In the genomic region with DNA sequence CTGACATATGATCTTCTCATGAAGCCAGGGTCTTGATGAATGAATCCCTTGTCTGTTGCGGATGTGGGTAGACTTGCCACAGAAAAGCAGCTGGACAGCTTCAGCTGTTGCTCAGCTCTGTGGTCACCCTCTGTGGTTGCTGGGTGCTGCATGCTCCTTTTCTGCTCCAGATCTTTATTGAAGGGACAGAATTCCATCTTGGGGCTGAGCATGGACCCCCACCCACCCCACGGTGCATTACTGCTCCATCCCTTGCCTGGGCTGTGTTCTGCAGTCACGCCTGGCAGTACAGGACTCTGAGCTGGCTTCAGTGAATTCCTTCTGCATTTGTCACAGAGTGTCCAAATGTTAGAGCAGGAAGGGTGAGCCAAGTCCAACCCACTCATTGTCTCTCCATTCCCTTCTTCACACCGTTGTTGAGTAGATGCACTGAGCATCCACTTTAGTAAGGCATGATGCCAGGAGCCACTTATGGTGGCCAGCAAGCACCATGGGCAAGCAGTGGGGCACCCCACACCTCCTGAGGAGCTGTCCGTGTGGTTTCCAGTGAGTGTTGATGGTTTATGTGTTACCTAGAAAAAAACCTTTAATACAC, we compare ENCODE assay signal across 8 cellular contexts. TPM values are rescaled to one million over a fixed set of nuclear protein-coding genes. Genes with fewer than 3 reads are reported as not detected.
DNase-seq lines count a peak whose midpoint lies in the region; ATAC-seq, FAIRE-seq and TF ChIP-seq lines count a peak whose summit lies in the region.
"Had no signal": no experiment of that assay in that cellular context is flagged by ENCODE, and none has a peak within 500 bp of the region (broad histone marks: within the 10 kb centered on the region; RNA-seq: fewer than 3 reads in every experiment).

No MANE protein-coding gene starts in this region.

- TF ChIP-seq CTCF in HFF-Myc (IDR thresholded peaks at IDR 0.05; ENCODE audit: low read depth, low read length, missing control alignments) (no peak), RWPE2 (IDR thresholded peaks at IDR 0.05; ENCODE audit: poor library complexity, severe bottlenecking) (no peak)

- H3K36me3 ChIP-seq in RWPE2 (ENCODE audit: low read depth) (no peaks in the 10 kb centered on the region), small intestine (ENCODE audit: control insufficient read depth in 2 of 2, insufficient read depth in 2 of 2, low read length in 2 of 2) (no peaks in the 10 kb centered on the region)

- 42 to 58% (median 45%) methylated on average over 5 of the region's 5 CpGs for WGBS in small intestine, 3 donors

- H3K27me3 ChIP-seq in RWPE2 (ENCODE audit: insufficient read depth, poor library complexity, severe bottlenecking) (no peaks in the 10 kb centered on the region), small intestine (ENCODE audit: control insufficient read depth in 2 of 2, insufficient read depth in 2 of 2, low read length in 2 of 2) (no peaks in the 10 kb centered on the region)

- ATAC-seq in RWPE2 (ENCODE audit: low read depth) (peak; percentile 99), left lobe of liver (no peak)
- ATAC-seq: K562 had no signal

- peaks cover 29% of the 10 kb centered on the region for H3K4me1 ChIP-seq in RWPE2 (ENCODE audit: insufficient read depth, poor library complexity, severe bottlenecking)
- no peaks in the 10 kb centered on the region for H3K4me1 ChIP-seq in small intestine (ENCODE audit: control insufficient read depth in 2 of 2, insufficient read depth in 1 of 2, low read depth in 1 of 2, low read length in 1 of 2)

- peak; percentile 57 for DNase-seq in HFF-Myc (ENCODE audit: extremely low read depth, low read depth)
- DNase-seq in RWPE2 (ENCODE audit: low spot score): peak; percentile 77
- DNase-seq in foreskin melanocyte: peak; percentile 94
- peak; percentile 41 for DNase-seq in small intestine
- DNase-seq in effector CD4-positive, alpha-beta T cell: no peak
- DNase-seq in NCI-H1930 (lab: John Stamatoyannopoulos, UW): no peak
- no peak for DNase-seq in left lobe of liver (ENCODE audit: low spot score)

- FAIRE-seq in small intestine (lab: Jason Lieb, UNC): no peak
- FAIRE-seq: K562 had no signal

- H3K4me3 ChIP-seq in HFF-Myc (replicated peaks; ENCODE audit: low read depth, low read length) (no peak overlapping the region), RWPE2 (ENCODE audit: severe bottlenecking) (no peak overlapping the region), small intestine (ENCODE audit: low read depth in 1 of 2, low read length in 2 of 2) (no peak overlapping the region)
- H3K4me3 ChIP-seq: K562 had no signal

- H3K9me3 ChIP-seq in RWPE2 (ENCODE audit: severe bottlenecking) (no peaks in the 10 kb centered on the region), small intestine (ENCODE audit: control insufficient read depth, low read depth) (no peaks in the 10 kb centered on the region)

- H3K27ac ChIP-seq in RWPE2 (ENCODE audit: poor library complexity, severe bottlenecking) (peak overlapping the region; percentile 98), small intestine (ENCODE audit: low read depth in 1 of 2, low read length in 1 of 2) (no peak overlapping the region)

RNA-seq across cellular contexts. Expression of gene ITGB6, which starts 14.5 kb away (rescaled TPM):
- polyA plus RNA-seq in small intestine: 1 to 10 TPM; 3.0 to 5.6 (median 3.9) TPM
- total RNA-seq in left lobe of liver: 0.18 TPM
- polyA plus RNA-seq: K562 had no signal

Comparison
In these comparisons a context has a peak if more than half of its experiments do, and no peak if none do; other contexts are left out.
1. DNase-seq: peak in HFF-Myc (single experiment), RWPE2 (single experiment), foreskin melanocyte (single experiment) and small intestine (single experiment); none in effector CD4-positive, alpha-beta T cell (single experiment), NCI-H1930 (0 of 2) and left lobe of liver (single experiment).